ENCODE assay signal across 20 cellular contexts in genomic region chr20:12593342-12593741, GRCh38.
"Had no signal": no experiment of that assay in that cellular context is flagged by ENCODE, and none has a peak within 500 bp of the region (broad histone marks: within the 10 kb centered on the region; RNA-seq: fewer than 3 reads in every experiment).

No MANE protein-coding gene starts in this region.

- H3K36me3 ChIP-seq: esophagus squamous epithelium, gastrocnemius medialis, heart right ventricle, left lung, lower lobe of right lung had no signal

- H3K9me3 Mint-ChIP-seq: mesothelial cell of epicardium had no signal

- ATAC-seq: gastrocnemius medialis, heart right ventricle, left lung, left ventricle myocardium superior, lower lobe of right lung had no signal

- H3K36me3 Mint-ChIP-seq: immature natural killer cell, mesothelial cell of epicardium had no signal

- H3K27ac ChIP-seq: coronary artery, esophagus squamous epithelium, gastrocnemius medialis, heart right ventricle, left lung, lower lobe of right lung had no signal

- H3K4me1 ChIP-seq: esophagus squamous epithelium, gastrocnemius medialis, heart right ventricle, left lung, lower lobe of right lung had no signal

- DNase-seq: dermis blood vessel endothelial cell; dorsolateral prefrontal cortex; effector CD4-positive, alpha-beta T cell; effector memory CD4-positive, alpha-beta T cell; esophagus squamous epithelium; foreskin fibroblast; gastrocnemius medialis; glutamatergic neuron; head of caudate nucleus; heart right ventricle; hypothalamus; immature natural killer cell; kidney; kidney glomerular epithelial cell; left lung; left ventricle myocardium superior; lower lobe of right lung; mesenchymal stem cell had no signal

- H3K27ac Mint-ChIP-seq: immature natural killer cell, mesothelial cell of epicardium had no signal

- H3K4me3 ChIP-seq: coronary artery, dorsolateral prefrontal cortex, esophagus squamous epithelium, gastrocnemius medialis, heart right ventricle, left lung, lower lobe of right lung had no signal

- H3K4me1 Mint-ChIP-seq: immature natural killer cell had no signal

- H3K27me3 ChIP-seq: dorsolateral prefrontal cortex, esophagus squamous epithelium, gastrocnemius medialis, heart right ventricle, left lung had no signal

- H3K9me3 ChIP-seq: esophagus squamous epithelium, gastrocnemius medialis, lower lobe of right lung had no signal

- H3K4me3 Mint-ChIP-seq: immature natural killer cell, mesothelial cell of epicardium had no signal
